10 cellular contexts compared by ENCODE assay signal in the genomic region with DNA sequence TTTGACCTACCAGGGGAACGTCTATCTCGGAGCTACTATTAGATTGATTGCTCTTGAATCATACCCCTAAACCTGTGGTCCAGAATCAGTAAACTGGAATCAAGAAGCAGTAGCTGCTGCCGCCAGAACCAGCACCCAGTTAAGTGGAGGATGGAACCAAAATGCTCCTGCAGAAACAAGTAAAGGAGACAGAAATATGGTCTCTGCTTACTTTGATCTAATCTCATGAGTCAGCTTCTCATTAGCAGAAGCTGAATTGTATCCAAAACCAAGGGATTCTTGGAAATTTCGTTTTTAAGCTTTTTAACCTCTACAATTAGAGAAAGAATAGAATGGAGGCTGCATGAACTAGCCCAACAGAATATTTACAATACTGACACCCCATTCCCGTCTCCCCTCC. TPM values are rescaled to one million over a fixed set of nuclear protein-coding genes. Genes with fewer than 3 reads are reported as not detected.
A peak's percentile ranks its signal among the peaks of the same experiment; 100 is the strongest.
DNase-seq lines count a peak whose midpoint lies in the region; ATAC-seq and TF ChIP-seq lines count a peak whose summit lies in the region.
"Had no signal": no experiment of that assay in that cellular context is flagged by ENCODE, and none has a peak within 500 bp of the region (broad histone marks: within the 10 kb centered on the region; RNA-seq: fewer than 3 reads in every experiment).

No MANE protein-coding gene starts in this region.

- H3K27ac ChIP-seq in CD8-positive, alpha-beta T cell (ENCODE audit: low read depth, low read length) = no peak overlapping the region
- H3K27ac ChIP-seq in OCI-LY1 (ENCODE audit: low read depth, low read length, poor library complexity, severe bottlenecking) = peak overlapping the region; percentile 84
- H3K27ac ChIP-seq in parathyroid adenoma = peak overlapping the region; percentile 41

- ATAC-seq in CD8-positive, alpha-beta T cell = no peak
- ATAC-seq in GM19324 (IDR thresholded peaks at IDR 0.05; ENCODE audit: low FRiP score, unreplicated experiment) = no peak
- ATAC-seq: body of pancreas had no signal

- H3K36me3 Mint-ChIP-seq in CD8-positive, alpha-beta T cell = peaks cover 71% of the 10 kb centered on the region
- peaks cover 19% of the 10 kb centered on the region for H3K36me3 Mint-ChIP-seq in chondrocyte (ENCODE audit: low read depth)

- DNase-seq in CD8-positive, alpha-beta T cell = no peak
- DNase-seq in chondrocyte (ENCODE audit: low spot score) = no peak
- DNase-seq in NCI-H345 treated with DMSO at 0.1 percent for 48 hours (lab: John Stamatoyannopoulos, UW; ENCODE audit: unreplicated experiment) = no peak
- DNase-seq in NCI-H1417 (lab: John Stamatoyannopoulos, UW) = no peak
- DNase-seq in stimulated activated naive CD4-positive, alpha-beta T cell (lab: John Stamatoyannopoulos, UW) = no peak
- DNase-seq: body of pancreas had no signal

- H4K20me1 ChIP-seq in OCI-LY1 (ENCODE audit: insufficient read depth, low read length) = no peaks in the 10 kb centered on the region

- no peaks in the 10 kb centered on the region for H3K27me3 ChIP-seq in CD8-positive, alpha-beta T cell (ENCODE audit: insufficient read depth, low read length)
- H3K27me3 ChIP-seq in OCI-LY1 (ENCODE audit: insufficient read depth, low read length) = no peaks in the 10 kb centered on the region
- no peaks in the 10 kb centered on the region for H3K27me3 ChIP-seq in parathyroid adenoma (ENCODE audit: control insufficient read depth, insufficient read depth, low read length)
- H3K27me3 ChIP-seq: body of pancreas had no signal

- no peaks in the 10 kb centered on the region for H3K27me3 Mint-ChIP-seq in CD8-positive, alpha-beta T cell (ENCODE audit: low read depth)
- H3K27me3 Mint-ChIP-seq in chondrocyte (ENCODE audit: low read depth) = no peaks in the 10 kb centered on the region

- peaks cover 90% of the 10 kb centered on the region for H3K4me1 ChIP-seq in CD8-positive, alpha-beta T cell (ENCODE audit: insufficient read depth, low read length)
- H3K4me1 ChIP-seq in OCI-LY1 (ENCODE audit: insufficient read depth, low read length, severe bottlenecking) (peaks cover 38% of the 10 kb centered on the region), parathyroid adenoma (peaks cover 6% of the 10 kb centered on the region)

- CTCF ChIA-PET in CD8-positive, alpha-beta T cell (lab: Charles Lee) = interaction anchor here (0.7 to 2.5 kb wide), 10 partner anchors 13 to 142 kb away, joined by 3 to 16 read pairs (median 6); partner anchors contain the start of gene PIGV

- H2AFZ ChIP-seq in OCI-LY1 (ENCODE audit: low read length) (no peak overlapping the region), parathyroid adenoma (no peak overlapping the region)

- peaks cover 89% of the 10 kb centered on the region for H3K4me1 Mint-ChIP-seq in CD8-positive, alpha-beta T cell (ENCODE audit: low read depth)
- H3K4me1 Mint-ChIP-seq in chondrocyte (ENCODE audit: low read depth) = peaks cover 28% of the 10 kb centered on the region

- H3K9ac ChIP-seq in OCI-LY1 (ENCODE audit: low read length) (no peak overlapping the region), parathyroid adenoma (no peak overlapping the region)

- H3K9me3 Mint-ChIP-seq in CD8-positive, alpha-beta T cell = no peaks in the 10 kb centered on the region
- no peaks in the 10 kb centered on the region for H3K9me3 Mint-ChIP-seq in chondrocyte (ENCODE audit: low read depth)
- H3K9me3 Mint-ChIP-seq: nephron had no signal

- POLR2A ChIA-PET in CD8-positive, alpha-beta T cell (lab: Charles Lee) = interaction anchor here (1.2 to 4.9 kb wide), 5 partner anchors 21 to 120 kb away, joined by 3 to 72 read pairs (median 9); partner anchors contain the start of genes ARID1A and PIGV

- H3K9me2 ChIP-seq in OCI-LY1 (ENCODE audit: low read depth, low read length) = no peaks in the 10 kb centered on the region

- H3F3A ChIP-seq in OCI-LY1 (ENCODE audit: insufficient read depth, low read length) = no peaks in the 10 kb centered on the region

- no peaks in the 10 kb centered on the region for H3K9me3 ChIP-seq in CD8-positive, alpha-beta T cell (ENCODE audit: low read length)
- H3K9me3 ChIP-seq in OCI-LY1 (ENCODE audit: low read length) (no peaks in the 10 kb centered on the region), parathyroid adenoma (ENCODE audit: control insufficient read depth, low read length) (no peaks in the 10 kb centered on the region)
- H3K9me3 ChIP-seq: body of pancreas had no signal

- H3K79me2 ChIP-seq in OCI-LY1 (ENCODE audit: insufficient read depth, low read length) (peaks cover 16% of the 10 kb centered on the region; the same call in 1 of the 2 replicates), parathyroid adenoma (peaks cover 20% of the 10 kb centered on the region)

- H3K4me3 ChIP-seq in CD8-positive, alpha-beta T cell (ENCODE audit: low read depth, low read length) = no peak overlapping the region
- no peak overlapping the region for H3K4me3 ChIP-seq in OCI-LY1 (ENCODE audit: low read depth, low read length, poor library complexity, severe bottlenecking)
- H3K4me3 ChIP-seq in parathyroid adenoma (ENCODE audit: low read depth, low read length) = no peak overlapping the region
- H3K4me3 ChIP-seq: body of pancreas had no signal

- peaks cover 15% of the 10 kb centered on the region for H3K36me3 ChIP-seq in CD8-positive, alpha-beta T cell (ENCODE audit: insufficient read depth, low read length)
- peaks cover 90% of the 10 kb centered on the region for H3K36me3 ChIP-seq in OCI-LY1 (ENCODE audit: insufficient read depth, low read length)
- H3K36me3 ChIP-seq in parathyroid adenoma (ENCODE audit: control insufficient read depth, insufficient read depth, low read length) = no peaks in the 10 kb centered on the region

- TF ChIP-seq CTCF in CD8-positive, alpha-beta T cell (IDR thresholded peaks at IDR 0.05) = no peak
- TF ChIP-seq CTCF in OCI-LY1 (IDR thresholded peaks at IDR 0.05; ENCODE audit: low read length) (no peak), chondrocyte (IDR thresholded peaks at IDR 0.05) (no peak), parathyroid adenoma (IDR thresholded peaks at IDR 0.05) (no peak)

- H3K4me3 Mint-ChIP-seq in CD8-positive, alpha-beta T cell = no peak overlapping the region
- H3K4me3 Mint-ChIP-seq in chondrocyte (ENCODE audit: unreplicated experiment) = no peak overlapping the region
- H3K4me3 Mint-ChIP-seq: nephron had no signal

- no peak overlapping the region for H3K4me2 ChIP-seq in OCI-LY1 (ENCODE audit: low read length)
- peak overlapping the region; percentile 19 for H3K4me2 ChIP-seq in parathyroid adenoma (ENCODE audit: low read length)

- intact Hi-C loops in CD8-positive, alpha-beta T cell (cut with DNase I, micrococcal nuclease) = loop anchor here (2.0 kb wide), 3 partner anchors 16 to 52 kb away; no protein-coding TSS in a partner anchor

- H3K27ac Mint-ChIP-seq in CD8-positive, alpha-beta T cell = peak overlapping the region; percentile 91
- H3K27ac Mint-ChIP-seq in chondrocyte (ENCODE audit: unreplicated experiment) = peak overlapping the region; percentile 82

RNA-seq across cellular contexts. Expression of gene PIGV, which starts 42.6 kb away (rescaled TPM):
- total RNA-seq in CD8-positive, alpha-beta T cell = 10 to 100 TPM in 1 of 2 experiments, 1 to 10 TPM in 1; 9.5 to 12.7 TPM
- total RNA-seq in chondrocyte = 11.2 to 15.8 TPM (median 12.4 TPM) in 3 replicates

RNA-seq across cellular contexts. Expression of gene ARID1A, which starts 49.4 kb away (rescaled TPM):
- total RNA-seq in CD8-positive, alpha-beta T cell = 100 to 1,000 TPM; 104 to 105 TPM
- total RNA-seq in chondrocyte = 56.1 to 59.5 TPM (median 57.2 TPM) in 3 replicates
